In genomic region chr11:103961010-103961409, GRCh38 we compare ENCODE assay signal across 26 cellular contexts.
A peak's percentile ranks its signal among the peaks of the same experiment; 100 is the strongest.
DNase-seq lines count a peak whose midpoint lies in the region; ATAC-seq, FAIRE-seq and TF ChIP-seq lines count a peak whose summit lies in the region.
"Had no signal": no experiment of that assay in that cellular context is flagged by ENCODE, and none has a peak within 500 bp of the region (broad histone marks: within the 10 kb centered on the region; RNA-seq: fewer than 3 reads in every experiment).

No MANE protein-coding gene starts in this region.

- no peaks in the 10 kb centered on the region for H3K27me3 Mint-ChIP-seq in HFFc6 (ENCODE audit: insufficient read depth)
- H3K27me3 Mint-ChIP-seq in astrocyte (ENCODE audit: low read depth, unreplicated experiment), result no peaks in the 10 kb centered on the region
- no peaks in the 10 kb centered on the region for H3K27me3 Mint-ChIP-seq in chondrocyte (ENCODE audit: low read depth)
- H3K27me3 Mint-ChIP-seq: activated naive CD8-positive, alpha-beta T cell treated with anti-CD3 and anti-CD28 coated beads, Interleukin-2, amount 10 ng/mL, durations not matched to agents 7 days and 5 days; effector memory CD8-positive, alpha-beta T cell had no signal

- H3K9ac ChIP-seq in astrocyte (ENCODE audit: low read length), result no peak overlapping the region
- no peak overlapping the region for H3K9ac ChIP-seq in smooth muscle cell (ENCODE audit: low read depth)
- H3K9ac ChIP-seq: BLaER1 treated with 17β-estradiol and CSF1 and Interleukin-3, amounts not matched to agents 10 nM and 100 nM had no signal

- no peak for TF ChIP-seq POLR2A in A549 (IDR thresholded peaks at IDR 0.05; ENCODE audit: low read length)

- TF ChIP-seq EP300 in A549 (IDR thresholded peaks at IDR 0.05), result no peak

- H3K27ac Mint-ChIP-seq in HFFc6, result peak overlapping the region; percentile 49
- H3K27ac Mint-ChIP-seq in astrocyte (ENCODE audit: unreplicated experiment), result no peak overlapping the region
- no peak overlapping the region for H3K27ac Mint-ChIP-seq in chondrocyte (ENCODE audit: unreplicated experiment)
- H3K27ac Mint-ChIP-seq: activated CD8-positive, alpha-beta T cell treated with anti-CD3 and anti-CD28 coated beads, Interleukin-2, amount 10 ng/mL, durations not matched to agents 7 days and 5 days; activated naive CD8-positive, alpha-beta T cell treated with anti-CD3 and anti-CD28 coated beads, Interleukin-2, amount 10 ng/mL, durations not matched to agents 7 days and 5 days; brain; effector memory CD8-positive, alpha-beta T cell had no signal

- TF ChIP-seq CTCF in A549 (IDR thresholded peaks at IDR 0.05), result no peak
- no peak for TF ChIP-seq CTCF in HFFc6 (IDR thresholded peaks at IDR 0.05)
- TF ChIP-seq CTCF in astrocyte (IDR thresholded peaks at IDR 0.05; ENCODE audit: insufficient read depth, low read depth, low read length), result no peak
- TF ChIP-seq CTCF in fibroblast of pulmonary artery (IDR thresholded peaks at IDR 0.05; ENCODE audit: low read length, missing control alignments), result no peak
- TF ChIP-seq CTCF in chondrocyte (IDR thresholded peaks at IDR 0.05), result no peak
- TF ChIP-seq CTCF in smooth muscle cell (IDR thresholded peaks at IDR 0.05; ENCODE audit: borderline replicate concordance, insufficient read depth, poor library complexity, severe bottlenecking), result no peak

- H3K27ac ChIP-seq in A549, result peak overlapping the region; percentile 49 to 75; a peak in 4 of 6 replicates
- peak overlapping the region; percentile 61 for H3K27ac ChIP-seq in astrocyte (ENCODE audit: low read depth, low read length)
- no peak overlapping the region for H3K27ac ChIP-seq in smooth muscle cell (ENCODE audit: low read depth)
- H3K27ac ChIP-seq: BLaER1 treated with 17β-estradiol and CSF1 and Interleukin-3, amounts not matched to agents 10 nM and 100 nM; coronary artery; esophagus squamous epithelium; SJCRH30; skin epidermis had no signal

- POLR2A ChIA-PET in A549 (lab: Yijun Ruan, JAX), result no interaction called here

- H3K27me3 ChIP-seq in astrocyte (ENCODE audit: insufficient read depth, low read length) (no peaks in the 10 kb centered on the region), smooth muscle cell (ENCODE audit: low read depth) (no peaks in the 10 kb centered on the region)
- H3K27me3 ChIP-seq: BLaER1 treated with 17β-estradiol and CSF1 and Interleukin-3, amounts not matched to agents 10 nM and 100 nM; esophagus squamous epithelium; SJCRH30 had no signal

- H3K36me3 ChIP-seq in astrocyte (ENCODE audit: insufficient read depth, low read length) (no peaks in the 10 kb centered on the region), smooth muscle cell (ENCODE audit: low read depth) (no peaks in the 10 kb centered on the region)
- H3K36me3 ChIP-seq: BLaER1 treated with 17β-estradiol and CSF1 and Interleukin-3, amounts not matched to agents 10 nM and 100 nM; esophagus squamous epithelium; SJCRH30 had no signal

- H3K4me1 ChIP-seq in A549 (peaks cover 21% of the 10 kb centered on the region; the same call in 2 of the 3 replicates), astrocyte (ENCODE audit: insufficient read depth, low read length) (peaks cover 13% of the 10 kb centered on the region), smooth muscle cell (ENCODE audit: low read depth) (no peaks in the 10 kb centered on the region)
- H3K4me1 ChIP-seq: esophagus squamous epithelium had no signal

- TF ChIP-seq RAD21 in A549 (conservative IDR thresholded peaks at IDR 0.05 in 1 of 2, IDR thresholded peaks at IDR 0.05 in 1 of 2), result no peak

- H3F3A ChIP-seq in smooth muscle cell (ENCODE audit: low read depth), result no peaks in the 10 kb centered on the region

- H3K4me2 ChIP-seq in A549 (peak overlapping the region; percentile 42), astrocyte (ENCODE audit: low read length) (no peak overlapping the region), smooth muscle cell (no peak overlapping the region)
- H3K4me2 ChIP-seq: BLaER1 treated with 17β-estradiol and CSF1 and Interleukin-3, amounts not matched to agents 10 nM and 100 nM had no signal

- peaks cover 57% of the 10 kb centered on the region for H3K4me1 Mint-ChIP-seq in HFFc6 (ENCODE audit: low read depth)
- H3K4me1 Mint-ChIP-seq in astrocyte (ENCODE audit: low read depth, unreplicated experiment), result peaks cover 2% of the 10 kb centered on the region
- H3K4me1 Mint-ChIP-seq in chondrocyte (ENCODE audit: low read depth), result no peaks in the 10 kb centered on the region
- H3K4me1 Mint-ChIP-seq: activated naive CD8-positive, alpha-beta T cell treated with anti-CD3 and anti-CD28 coated beads, Interleukin-2, amount 10 ng/mL, durations not matched to agents 7 days and 5 days had no signal

- FAIRE-seq in A549 (lab: Jason Lieb, UNC), result no peak
- FAIRE-seq in astrocyte (lab: Jason Lieb, UNC), result peak; percentile 50

- CTCF ChIA-PET in A549 (lab: Yijun Ruan, JAX), result no interaction called here

- H3K9me3 ChIP-seq in A549 (no peaks in the 10 kb centered on the region), astrocyte (ENCODE audit: insufficient read depth, low read depth, low read length) (no peaks in the 10 kb centered on the region), smooth muscle cell (replicated peaks; ENCODE audit: low read depth) (no peaks in the 10 kb centered on the region)
- H3K9me3 ChIP-seq: esophagus squamous epithelium, SJCRH30 had no signal

- H3K4me3 Mint-ChIP-seq in HFFc6 (no peak overlapping the region; the same call in 1 of the 2 replicates), astrocyte (ENCODE audit: unreplicated experiment) (no peak overlapping the region), chondrocyte (ENCODE audit: unreplicated experiment) (no peak overlapping the region)
- H3K4me3 Mint-ChIP-seq: activated CD8-positive, alpha-beta T cell treated with anti-CD3 and anti-CD28 coated beads, Interleukin-2, amount 10 ng/mL, durations not matched to agents 7 days and 5 days; activated naive CD8-positive, alpha-beta T cell treated with anti-CD3 and anti-CD28 coated beads, Interleukin-2, amount 10 ng/mL, durations not matched to agents 7 days and 5 days; brain; effector memory CD8-positive, alpha-beta T cell had no signal

- no peaks in the 10 kb centered on the region for H3K36me3 Mint-ChIP-seq in HFFc6 (ENCODE audit: low read depth)
- no peaks in the 10 kb centered on the region for H3K36me3 Mint-ChIP-seq in astrocyte (ENCODE audit: low read depth, unreplicated experiment)
- no peaks in the 10 kb centered on the region for H3K36me3 Mint-ChIP-seq in chondrocyte (ENCODE audit: low read depth)
- H3K36me3 Mint-ChIP-seq: activated naive CD8-positive, alpha-beta T cell treated with anti-CD3 and anti-CD28 coated beads, Interleukin-2, amount 10 ng/mL, durations not matched to agents 7 days and 5 days; brain had no signal

- ATAC-seq in A549 (peak in 1 of 2 experiments; percentile 42; a peak in 2 of 6 replicates), GM21381 (IDR thresholded peaks at IDR 0.05; ENCODE audit: unreplicated experiment) (no peak)
- ATAC-seq: activated CD8-positive, alpha-beta T cell treated with anti-CD3 and anti-CD28 coated beads, Interleukin-2, amount 10 ng/mL, durations not matched to agents 7 days and 5 days; effector memory CD8-positive, alpha-beta T cell; Panc1 had no signal

- H3K9me3 Mint-ChIP-seq in HFFc6 (peaks cover 4% of the 10 kb centered on the region; the same call in 1 of the 2 replicates), astrocyte (ENCODE audit: unreplicated experiment) (no peaks in the 10 kb centered on the region), chondrocyte (ENCODE audit: low read depth) (no peaks in the 10 kb centered on the region)
- H3K9me3 Mint-ChIP-seq: effector memory CD8-positive, alpha-beta T cell had no signal

- H4K20me1 ChIP-seq in astrocyte (ENCODE audit: insufficient read depth, low read length) (no peaks in the 10 kb centered on the region), smooth muscle cell (ENCODE audit: low read depth) (no peaks in the 10 kb centered on the region)
- H4K20me1 ChIP-seq: BLaER1 treated with 17β-estradiol and CSF1 and Interleukin-3, amounts not matched to agents 10 nM and 100 nM had no signal

- DNase-seq in A549 (ENCODE audit: low read depth in 1 of 2, low spot score in 1 of 2) (peak; percentile 19 to 43), HFFc6 (peak; percentile 62), astrocyte (ENCODE audit: low read depth) (peak; percentile 60), fibroblast of pulmonary artery (ENCODE audit: low read depth) (peak; percentile 32), UCSD-AML1 (lab: John Stamatoyannopoulos, UW; ENCODE audit: unreplicated experiment) (no peak), chondrocyte (ENCODE audit: low spot score) (no peak), smooth muscle cell (lab: John Stamatoyannopoulos, UW; ENCODE audit: unreplicated experiment) (no peak)
- DNase-seq: activated CD8-positive, alpha-beta T cell treated with anti-CD3 and anti-CD28 coated beads, Interleukin-2, amount 10 ng/mL, durations not matched to agents 7 days and 5 days; activated effector memory CD4-positive, alpha-beta T cell treated with anti-CD3 and anti-CD28 coated beads, Interleukin-2, amount 50 U/mL, for 16 hours; activated naive CD8-positive, alpha-beta T cell treated with anti-CD3 and anti-CD28 coated beads, Interleukin-2, amount 10 ng/mL, durations not matched to agents 7 days and 5 days; activated T-cell treated with anti-CD3 and anti-CD28 coated beads for 4 hours; DMS79 treated with DMSO at 0.1 percent for 48 hours; effector memory CD8-positive, alpha-beta T cell; esophagus squamous epithelium; NCI-H1436 treated with DMSO at 0.1 percent for 48 hours; NCI-H510A; NK-92 treated with Interleukin-12 subunit alpha and Interleukin-12 subunit beta, amount 100 ng/mL, for 24 hours; occipital lobe; SJCRH30; stimulated activated CD4-positive, alpha-beta T cell treated with anti-CD3 and anti-CD28 coated beads, Interleukin-1b, Interleukin-23, amount 100 ng/mL, for 48 hours had no signal

- no peaks in the 10 kb centered on the region for H3K79me2 ChIP-seq in astrocyte (ENCODE audit: insufficient read depth, low read length)
- H3K79me2 ChIP-seq in smooth muscle cell (ENCODE audit: low read depth), result no peaks in the 10 kb centered on the region

- H2AFZ ChIP-seq in astrocyte (ENCODE audit: low read depth, low read length), result no peak overlapping the region
- no peak overlapping the region for H2AFZ ChIP-seq in smooth muscle cell (ENCODE audit: low read depth)

- H3K4me3 ChIP-seq in A549, result no peak overlapping the region
- H3K4me3 ChIP-seq in astrocyte (ENCODE audit: insufficient read depth, low read depth, low read length), result no peak overlapping the region
- H3K4me3 ChIP-seq in fibroblast of pulmonary artery (replicated peaks; ENCODE audit: low read depth, low read length), result no peak overlapping the region
- no peak overlapping the region for H3K4me3 ChIP-seq in smooth muscle cell
- H3K4me3 ChIP-seq: BLaER1 treated with 17β-estradiol and CSF1 and Interleukin-3, amounts not matched to agents 10 nM and 100 nM; coronary artery; esophagus squamous epithelium; SJCRH30; skin epidermis had no signal

TF ChIP-seq in A549, 52 proteins besides CTCF, POLR2A, EP300 and RAD21 (continues in another document):
- TF ChIP-seq CEBPB (IDR thresholded peaks at IDR 0.05), result peak; percentile 21 to 94; a peak in 3 of 4 replicates

Comparison
In these comparisons a context has a peak if more than half of its experiments do, and no peak if none do; other contexts are left out.
1. DNase-seq: peak in A549 (2 of 2), HFFc6 (single experiment), astrocyte (single experiment) and fibroblast of pulmonary artery (single experiment); none in UCSD-AML1 (single experiment), chondrocyte (single experiment) and smooth muscle cell (single experiment).